Comparison of ENCODE assay signal across 24 cellular contexts in genomic region chr10:4586756-4587155, GRCh38.
DNase-seq lines count a peak whose midpoint lies in the region; ATAC-seq and TF ChIP-seq lines count a peak whose summit lies in the region.
"Had no signal": no experiment of that assay in that cellular context is flagged by ENCODE, and none has a peak within 500 bp of the region (broad histone marks: within the 10 kb centered on the region; RNA-seq: fewer than 3 reads in every experiment).

No MANE protein-coding gene starts in this region.

- H3K36me3 ChIP-seq in kidney epithelial cell (ENCODE audit: control insufficient read depth, insufficient read depth, low read length): no peaks in the 10 kb centered on the region
- H3K36me3 ChIP-seq: right lobe of liver, SJSA1, vagina had no signal

- TF ChIP-seq CTCF in kidney epithelial cell (IDR thresholded peaks at IDR 0.05; ENCODE audit: insufficient read depth, low read length, poor library complexity, severe bottlenecking): no peak
- no peak for TF ChIP-seq CTCF in progenitor cell of endocrine pancreas (IDR thresholded peaks at IDR 0.05; ENCODE audit: unreplicated experiment)

- no peak overlapping the region for H3K4me3 Mint-ChIP-seq in progenitor cell of endocrine pancreas (ENCODE audit: low read depth)
- H3K4me3 Mint-ChIP-seq: IgD-negative memory B cell, immature natural killer cell had no signal

- H3K27me3 ChIP-seq in kidney epithelial cell (ENCODE audit: control insufficient read depth, insufficient read depth, low read length): no peaks in the 10 kb centered on the region
- H3K27me3 ChIP-seq: right lobe of liver, SJSA1, vagina had no signal

- DNase-seq in AG08395 (ENCODE audit: low spot score) (peak; percentile 34), cerebellar cortex (ENCODE audit: low spot score) (peak; percentile 5), kidney epithelial cell (ENCODE audit: low read depth) (peak; percentile 29), GM19238 (ENCODE audit: insufficient read length, low spot score) (no peak), progenitor cell of endocrine pancreas (ENCODE audit: low spot score, unreplicated experiment) (no peak)
- no peak for DNase-seq in activated effector memory CD4-positive, alpha-beta T cell treated with anti-CD3 and anti-CD28 coated beads, Interleukin-2, amount 50 U/mL, for 16 hours
- DNase-seq: 8988T; activated CD8-positive, alpha-beta memory T cell treated with anti-CD3 and anti-CD28 coated beads, Interleukin-2, amount 50 U/mL, for 48 hours; activated naive CD4-positive, alpha-beta T cell; effector CD8-positive, alpha-beta T cell; immature natural killer cell; MM.1S; NCI-H82; occipital lobe; PC-3; right lobe of liver; T-helper 2 cell had no signal

- no peak for TF ChIP-seq RAD21 in Ishikawa (IDR thresholded peaks at IDR 0.05; ENCODE audit: low read depth)

- ATAC-seq in GM19395 (IDR thresholded peaks at IDR 0.05; ENCODE audit: unreplicated experiment): no peak
- ATAC-seq: esophagus mucosa, GM12878, PC-3, right lobe of liver had no signal

- H3K4me3 ChIP-seq in kidney epithelial cell (ENCODE audit: low read depth, low read length): no peak overlapping the region
- H3K4me3 ChIP-seq: GM12878, right lobe of liver, SJSA1, vagina had no signal

- H3K27ac Mint-ChIP-seq in progenitor cell of endocrine pancreas: no peak overlapping the region
- H3K27ac Mint-ChIP-seq: IgD-negative memory B cell, immature natural killer cell had no signal

- H3K9me3 Mint-ChIP-seq in progenitor cell of endocrine pancreas (ENCODE audit: low read depth): no peaks in the 10 kb centered on the region
- H3K9me3 Mint-ChIP-seq: IgD-negative memory B cell had no signal

- no peak for TF ChIP-seq EP300 in Ishikawa (IDR thresholded peaks at IDR 0.05; ENCODE audit: borderline replicate concordance)

- no peaks in the 10 kb centered on the region for H3K4me1 Mint-ChIP-seq in progenitor cell of endocrine pancreas (ENCODE audit: low read depth)
- H3K4me1 Mint-ChIP-seq: IgD-negative memory B cell, immature natural killer cell had no signal

- H3K36me3 Mint-ChIP-seq in progenitor cell of endocrine pancreas (ENCODE audit: insufficient read depth): no peaks in the 10 kb centered on the region
- H3K36me3 Mint-ChIP-seq: immature natural killer cell had no signal

- H3K27me3 Mint-ChIP-seq in progenitor cell of endocrine pancreas: no peaks in the 10 kb centered on the region
- H3K27me3 Mint-ChIP-seq: IgD-negative memory B cell had no signal

TF ChIP-seq in Ishikawa, 13 proteins besides CTCF, POLR2A, EP300 and RAD21:
- peak; percentile 63; the same call in 1 of the 2 replicates for TF ChIP-seq TEAD4 (IDR thresholded peaks at IDR 0.05)
- TF ChIP-seq CREB1 (IDR thresholded peaks at IDR 0.05; ENCODE audit: low read depth): no peak

Comparison
In these comparisons a context has a peak if more than half of its experiments do, and no peak if none do; other contexts are left out.
1. DNase-seq: peak in AG08395 (single experiment), cerebellar cortex (single experiment) and kidney epithelial cell (single experiment); none in GM19238 (single experiment), progenitor cell of endocrine pancreas (single experiment) and activated effector memory CD4-positive, alpha-beta T cell treated with anti-CD3 and anti-CD28 coated beads, Interleukin-2, amount 50 U/mL, for 16 hours (single experiment).